In genomic region chr15:66483131-66483566, GRCh38 we compare ENCODE assay signal across 10 cellular contexts. TPM values are rescaled to one million over a fixed set of nuclear protein-coding genes. Genes with fewer than 3 reads are reported as not detected.
DNase-seq lines count a peak whose midpoint lies in the region; ATAC-seq, FAIRE-seq and TF ChIP-seq lines count a peak whose summit lies in the region.
"Had no signal": no experiment of that assay in that cellular context is flagged by ENCODE, and none has a peak within 500 bp of the region (broad histone marks: within the 10 kb centered on the region; RNA-seq: fewer than 3 reads in every experiment).

No MANE protein-coding gene starts in this region.

- no peak overlapping the region for H3K4me3 ChIP-seq in kidney epithelial cell (ENCODE audit: low read depth, low read length)
- H3K4me3 ChIP-seq: gastrocnemius medialis, vagina had no signal

- DNase-seq in HCEC 1CT (peak; percentile 55), RCC 7860 (ENCODE audit: low spot score) (peak; percentile 91), kidney epithelial cell (ENCODE audit: low read depth) (peak; percentile 70), cerebellar cortex (ENCODE audit: low spot score) (no peak), kidney glomerular epithelial cell (lab: John Stamatoyannopoulos, UW) (no peak), inferior parietal cortex (ENCODE audit: extremely low spot score) (no peak)

- TF ChIP-seq CTCF in C4-2B (conservative IDR thresholded peaks at IDR 0.05) (no peak), kidney epithelial cell (IDR thresholded peaks at IDR 0.05; ENCODE audit: insufficient read depth, low read length, poor library complexity, severe bottlenecking) (no peak)

- FAIRE-seq in RCC 7860 (lab: Jason Lieb, UNC): peak; percentile 94

- peak overlapping the region; percentile 63 for H3K27ac ChIP-seq in C4-2B
- H3K27ac ChIP-seq: vagina had no signal

- peaks cover 1% of the 10 kb centered on the region for H3K36me3 ChIP-seq in kidney epithelial cell (ENCODE audit: control insufficient read depth, insufficient read depth, low read length)

- ATAC-seq in GM21825 (IDR thresholded peaks at IDR 0.05; ENCODE audit: unreplicated experiment): no peak
- ATAC-seq: gastrocnemius medialis had no signal

- no peaks in the 10 kb centered on the region for H3K27me3 ChIP-seq in kidney epithelial cell (ENCODE audit: control insufficient read depth, insufficient read depth, low read length)
- H3K27me3 ChIP-seq: gastrocnemius medialis, vagina had no signal

RNA-seq across cellular contexts. Expression of gene SNAPC5, which starts 14.4 kb away (rescaled TPM):
- total RNA-seq in kidney epithelial cell: 10.1 and 26.2 TPM in 2 replicates

RNA-seq across cellular contexts. Expression of gene RPL4, which starts 21.5 kb away (rescaled TPM):
- 6,900 and 7,468 TPM in 2 replicates for total RNA-seq in kidney epithelial cell

RNA-seq across cellular contexts. Expression of gene ZWILCH, which starts 22.0 kb away (rescaled TPM):
- total RNA-seq in kidney epithelial cell: 11.2 and 11.6 TPM in 2 replicates

Comparison
In these comparisons a context has a peak if more than half of its experiments do, and no peak if none do; other contexts are left out.
1. DNase-seq: peak in HCEC 1CT (single experiment), RCC 7860 (single experiment) and kidney epithelial cell (single experiment); none in cerebellar cortex (single experiment), kidney glomerular epithelial cell (single experiment) and inferior parietal cortex (single experiment).